8 cellular contexts compared by ENCODE assay signal in the genomic region with DNA sequence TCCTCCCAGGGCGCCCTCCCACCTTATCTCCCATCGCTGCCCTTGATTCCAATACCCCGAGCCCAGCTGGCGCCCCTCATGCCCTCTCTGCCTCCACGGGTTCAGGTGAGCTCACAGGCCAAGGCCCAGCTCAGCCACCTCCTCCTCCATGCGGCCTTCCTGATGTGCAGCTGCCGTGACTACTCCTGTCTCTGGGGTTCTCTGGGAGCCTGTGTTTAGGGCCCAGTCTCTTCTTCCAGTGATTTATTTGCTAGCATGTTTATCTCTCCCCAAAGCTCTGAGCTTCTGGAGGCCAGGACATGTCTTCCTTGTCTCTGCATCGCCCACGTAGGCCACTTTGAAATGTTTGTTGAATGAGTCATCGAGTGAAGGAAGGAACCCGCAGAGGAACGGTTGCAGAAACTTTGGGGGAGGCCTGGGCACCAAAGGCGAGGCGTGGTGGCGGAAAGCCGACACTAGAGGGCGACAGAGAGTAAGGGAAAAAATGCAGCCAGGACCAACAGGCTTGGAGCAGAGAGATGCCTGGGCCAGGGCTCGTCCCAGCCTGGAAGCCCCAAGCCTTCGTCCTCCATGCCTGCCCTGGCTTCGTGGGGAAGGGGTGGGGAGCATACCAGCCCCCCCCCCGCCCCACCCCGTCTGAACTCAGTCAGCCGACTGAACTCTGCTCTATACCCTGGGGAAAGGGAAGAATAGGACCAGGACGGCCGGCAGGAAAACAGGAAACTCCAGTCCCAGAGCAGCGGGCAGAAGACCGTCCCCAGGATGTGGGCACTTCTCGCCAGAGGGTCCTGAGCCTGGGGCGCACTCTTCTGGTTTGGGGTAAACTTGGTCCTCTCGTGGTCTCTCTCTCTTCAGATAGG. TPM values are rescaled to one million over a fixed set of nuclear protein-coding genes. Genes with fewer than 3 reads are reported as not detected.
DNase-seq lines count a peak whose midpoint lies in the region; ATAC-seq lines count a peak whose summit lies in the region.

No MANE protein-coding gene starts in this region.

- no peak overlapping the region for H4K5ac ChIP-seq in mesendoderm (ENCODE audit: low read length)

- no peaks in the 10 kb centered on the region for H3K36me3 ChIP-seq in BLaER1 treated with 17β-estradiol and CSF1 and Interleukin-3, amounts not matched to agents 10 nM and 100 nM
- H3K36me3 ChIP-seq in mesendoderm (ENCODE audit: control insufficient read depth, insufficient read depth, low read length), result no peaks in the 10 kb centered on the region

- peak overlapping the region; percentile 54 for H3K18ac ChIP-seq in mesendoderm (ENCODE audit: low read length)

- H3K27ac ChIP-seq in BLaER1 treated with 17β-estradiol and CSF1 and Interleukin-3, amounts not matched to agents 10 nM and 100 nM, result peak overlapping the region; percentile 82 to 94 (median 91)
- H3K27ac ChIP-seq in mesendoderm (ENCODE audit: low read depth, low read length), result peak overlapping the region; percentile 22

- H4K8ac ChIP-seq in mesendoderm (ENCODE audit: low read depth, low read length), result peak overlapping the region; percentile 43

- H3K36me3 Mint-ChIP-seq in effector memory CD8-positive, alpha-beta T cell (ENCODE audit: insufficient read depth), result peaks cover 6% of the 10 kb centered on the region

- H3K4me1 ChIP-seq in BLaER1 treated with 17β-estradiol and CSF1 and Interleukin-3, amounts not matched to agents 10 nM and 100 nM, result peaks cover 60 to 94% (median 89%) of the 10 kb centered on the region in 10 experiments
- no peaks in the 10 kb centered on the region for H3K4me1 ChIP-seq in mesendoderm (ENCODE audit: control insufficient read depth, low read depth, low read length)

- DNase-seq in NCI-H82 treated with DMSO at 0.1 percent for 48 hours (lab: John Stamatoyannopoulos, UW; ENCODE audit: unreplicated experiment), result peak; percentile 18
- DNase-seq in activated CD8-positive, alpha-beta memory T cell treated with anti-CD3 and anti-CD28 coated beads for 1 hour (ENCODE audit: extremely low read depth in 1 of 2, low read depth in 1 of 2), result peak; percentile 66 to 73
- DNase-seq in effector memory CD8-positive, alpha-beta T cell, result peak; percentile 85 to 91 (median 86)
- peak; percentile 98 for DNase-seq in mesendoderm
- peak; percentile 72 for DNase-seq in stimulated activated CD8-positive, alpha-beta memory T cell treated with anti-CD3 and anti-CD28 coated beads, Interleukin-12 subunit alpha, Interleukin-12 subunit beta, amount 100 ng/mL, for 24 hours (ENCODE audit: extremely low read depth)

- peak overlapping the region; percentile 35 for H2BK5ac ChIP-seq in mesendoderm (ENCODE audit: low read length)

- no peaks in the 10 kb centered on the region for H4K20me1 ChIP-seq in BLaER1 treated with 17β-estradiol and CSF1 and Interleukin-3, amounts not matched to agents 10 nM and 100 nM

- peak overlapping the region; percentile 74 to 84 (median 80) for H3K9ac ChIP-seq in BLaER1 treated with 17β-estradiol and CSF1 and Interleukin-3, amounts not matched to agents 10 nM and 100 nM
- peak overlapping the region; percentile 22 for H3K9ac ChIP-seq in mesendoderm (ENCODE audit: low read length)

- no peaks in the 10 kb centered on the region for H3K79me1 ChIP-seq in mesendoderm (ENCODE audit: low read length)

- peaks cover 0 to 21% of the 10 kb centered on the region in 2 donors for H3K27me3 Mint-ChIP-seq in effector memory CD8-positive, alpha-beta T cell

- H3K4me1 Mint-ChIP-seq in effector memory CD8-positive, alpha-beta T cell (ENCODE audit: low read depth in 2 of 2), result peaks cover 4 to 7% of the 10 kb centered on the region in 2 donors

- peak overlapping the region; percentile 63 for H3K4ac ChIP-seq in mesendoderm (ENCODE audit: low read depth, low read length)

- no CpG with 5 or more reads among the region's 30 CpGs for WGBS in mesendoderm (ENCODE audit: extremely low coverage, insufficient coverage, low lambda C conversion rate)

- H3K4me3 ChIP-seq in BLaER1 treated with 17β-estradiol and CSF1 and Interleukin-3, amounts not matched to agents 10 nM and 100 nM, result peak overlapping the region; percentile 36 to 67 (median 46); a peak in 17 of 20 replicates
- no peak overlapping the region for H3K4me3 ChIP-seq in mesendoderm (ENCODE audit: low read length)

- peak overlapping the region; percentile 78 for H3K56ac ChIP-seq in mesendoderm (ENCODE audit: low read length)

- H2BK120ac ChIP-seq in mesendoderm (ENCODE audit: low read depth, low read length), result no peak overlapping the region

- no peak overlapping the region for H3K4me3 Mint-ChIP-seq in effector memory CD8-positive, alpha-beta T cell

- no peak overlapping the region for H3K23ac ChIP-seq in mesendoderm (ENCODE audit: low read length)

- ATAC-seq in GM19025 (IDR thresholded peaks at IDR 0.05; ENCODE audit: low read depth, unreplicated experiment), result peak; percentile 80
- peak; percentile 86 for ATAC-seq in HG03439 (IDR thresholded peaks at IDR 0.05; ENCODE audit: unreplicated experiment)
- ATAC-seq in effector memory CD8-positive, alpha-beta T cell (replicated peaks), result peak; percentile 93

- H3K79me2 ChIP-seq in mesendoderm (ENCODE audit: control insufficient read depth, insufficient read depth, low read length), result no peaks in the 10 kb centered on the region

- no peaks in the 10 kb centered on the region for H3K27me3 ChIP-seq in BLaER1 treated with 17β-estradiol and CSF1 and Interleukin-3, amounts not matched to agents 10 nM and 100 nM
- no peaks in the 10 kb centered on the region for H3K27me3 ChIP-seq in mesendoderm (ENCODE audit: insufficient read depth, low read length, poor library complexity)

- peak overlapping the region; percentile 91 to 97 (median 92) for H3K4me2 ChIP-seq in BLaER1 treated with 17β-estradiol and CSF1 and Interleukin-3, amounts not matched to agents 10 nM and 100 nM
- H3K4me2 ChIP-seq in mesendoderm (ENCODE audit: low read length), result no peak overlapping the region

- H2BK15ac ChIP-seq in mesendoderm (replicated peaks; ENCODE audit: low read depth), result no peak overlapping the region

- H3K9me3 Mint-ChIP-seq in effector memory CD8-positive, alpha-beta T cell, result no peaks in the 10 kb centered on the region

- H3K27ac Mint-ChIP-seq in effector memory CD8-positive, alpha-beta T cell, result no peak overlapping the region

- no peaks in the 10 kb centered on the region for H3K9me3 ChIP-seq in BLaER1 treated with 17β-estradiol and CSF1 and Interleukin-3, amounts not matched to agents 10 nM and 100 nM (replicated peaks in 1 of 11)

- peak overlapping the region; percentile 14 for H2AK5ac ChIP-seq in mesendoderm (ENCODE audit: low read length)

RNA-seq across cellular contexts. Expression of gene HSPB1, which starts 10.9 kb away (rescaled TPM):
- polyA plus RNA-seq in mesendoderm (2013, experiment 1 of 2), result 197 TPM
- polyA plus RNA-seq in mesendoderm (2013, experiment 2 of 2), result 201 TPM

Comparison
In these comparisons a context has a peak if more than half of its experiments do, and no peak if none do; other contexts are left out.
1. DNase-seq: peak in every context shown above with its lines; median percentile 98 in mesendoderm; 86 in effector memory CD8-positive, alpha-beta T cell; 72 in stimulated activated CD8-positive, alpha-beta memory T cell treated with anti-CD3 and anti-CD28 coated beads, Interleukin-12 subunit alpha, Interleukin-12 subunit beta, amount 100 ng/mL, for 24 hours; 70 in activated CD8-positive, alpha-beta memory T cell treated with anti-CD3 and anti-CD28 coated beads for 1 hour; 18 in NCI-H82 treated with DMSO at 0.1 percent for 48 hours.